Comparison of ENCODE assay signal across 19 cellular contexts in the genomic region with DNA sequence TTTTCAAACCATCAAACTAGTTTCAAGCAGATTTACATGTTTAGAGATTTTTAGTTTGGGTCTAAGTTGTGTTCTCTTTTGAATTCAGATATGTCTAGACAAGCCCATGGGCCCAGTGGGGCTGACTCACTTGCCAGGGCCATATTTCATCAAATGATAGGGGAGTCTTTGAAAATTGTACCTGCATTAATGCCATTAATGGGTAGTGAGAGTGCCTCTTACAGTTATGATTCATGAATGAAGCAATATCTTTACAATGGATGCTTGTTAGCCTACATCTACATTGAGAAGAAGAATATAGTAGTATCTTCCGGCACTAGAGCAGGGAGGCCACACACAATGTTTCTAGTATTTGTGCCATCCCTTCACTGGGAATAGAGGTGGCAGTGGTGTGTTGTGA.
"Had no signal": no experiment of that assay in that cellular context is flagged by ENCODE, and none has a peak within 500 bp of the region (broad histone marks: within the 10 kb centered on the region; RNA-seq: fewer than 3 reads in every experiment).

No MANE protein-coding gene starts in this region.

- H3K27me3 ChIP-seq: heart left ventricle, right atrium auricular region, sigmoid colon, stomach had no signal

- H3K9me3 ChIP-seq: heart left ventricle, mucosa of descending colon, right atrium auricular region, sigmoid colon, stomach, thoracic aorta had no signal

- H3K4me1 ChIP-seq: right atrium auricular region, sigmoid colon, stomach had no signal

- DNase-seq: effector memory CD4-positive, alpha-beta T cell; erythroblast; heart left ventricle; hippocampal formation; kidney glomerular epithelial cell; mucosa of descending colon; naive thymus-derived CD8-positive, alpha-beta T cell; sigmoid colon; stimulated activated CD4-positive, alpha-beta T cell treated with anti-CD3 and anti-CD28 coated beads, Interleukin-12 subunit alpha, Interleukin-12 subunit beta, amount 100 ng/mL, for 4 hours; stimulated activated naive CD4-positive, alpha-beta T cell; stomach; substantia nigra had no signal

- H3K27me3 Mint-ChIP-seq: type B pancreatic cell had no signal

- H3K36me3 Mint-ChIP-seq: naive thymus-derived CD8-positive, alpha-beta T cell; type B pancreatic cell had no signal

- H3K27ac Mint-ChIP-seq: naive thymus-derived CD8-positive, alpha-beta T cell; type B pancreatic cell had no signal

- H3K4me3 ChIP-seq: heart left ventricle, mucosa of descending colon, right atrium auricular region, sigmoid colon, skin epidermis, stomach, thoracic aorta had no signal

- H3K9me3 Mint-ChIP-seq: type B pancreatic cell had no signal

- FAIRE-seq: endometrium, frontal cortex, urothelium cell line had no signal

- ATAC-seq: heart left ventricle; mucosa of descending colon; naive thymus-derived CD8-positive, alpha-beta T cell had no signal

- H3K27ac ChIP-seq: heart left ventricle, right atrium auricular region, sigmoid colon, skin epidermis, stomach, thoracic aorta had no signal

- H3K36me3 ChIP-seq: heart left ventricle, right atrium auricular region, sigmoid colon, stomach, thoracic aorta had no signal

- H3K4me3 Mint-ChIP-seq: naive thymus-derived CD8-positive, alpha-beta T cell; type B pancreatic cell had no signal

- H3K4me1 Mint-ChIP-seq: naive thymus-derived CD8-positive, alpha-beta T cell had no signal
